1 cellular context compared by ENCODE assay signal in the genomic region with DNA sequence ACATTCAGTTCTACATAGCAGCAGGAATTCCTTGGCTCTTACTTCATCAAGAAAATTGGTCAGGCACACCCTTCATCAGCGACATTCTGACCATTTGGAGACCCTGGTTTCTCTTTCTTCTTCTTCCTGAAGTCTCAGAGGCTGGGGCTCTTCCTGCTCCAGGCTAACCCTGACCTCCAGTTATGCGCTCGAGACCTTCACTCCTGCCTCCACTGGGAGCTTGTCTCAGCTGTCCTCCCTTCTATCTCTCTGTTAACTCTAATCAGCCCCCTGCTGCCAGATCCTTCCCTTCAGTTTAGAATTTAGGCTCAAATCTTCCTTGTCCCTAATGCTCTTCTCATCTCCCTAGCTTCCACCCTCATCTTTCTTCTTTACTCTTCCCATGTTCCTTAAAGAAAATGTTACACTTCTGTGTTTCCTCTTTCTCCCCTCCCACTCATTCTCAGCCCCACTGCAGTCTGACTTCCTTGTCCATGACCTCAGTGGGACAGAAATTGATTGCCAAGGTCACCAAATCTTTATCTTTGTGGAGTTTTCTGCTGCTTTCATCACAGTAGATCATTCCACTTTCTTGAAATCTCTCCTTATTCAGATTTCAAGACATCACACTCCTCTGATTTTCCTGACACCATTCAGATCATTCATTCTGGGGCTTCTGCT.
TF ChIP-seq lines count a peak whose summit lies in the region.

No MANE protein-coding gene starts in this region.

TF ChIP-seq in HepG2, 621 proteins besides CTCF, POLR2A, EP300 and RAD21:
- TF ChIP-seq ZBTB49 (CRISPR knock-in tag; IDR thresholded peaks at IDR 0.05; ENCODE audit: borderline replicate concordance): no peak
- no peak for TF ChIP-seq STAG1 (CRISPR knock-in tag; IDR thresholded peaks at IDR 0.05)
- TF ChIP-seq ZNF598 (CRISPR knock-in tag; IDR thresholded peaks at IDR 0.05; ENCODE audit: borderline replicate concordance): no peak
